8 cellular contexts compared by ENCODE assay signal in genomic region chr6:42142118-42142835, GRCh38. TPM values are rescaled to one million over a fixed set of nuclear protein-coding genes. Genes with fewer than 3 reads are reported as not detected.
A peak's percentile ranks its signal among the peaks of the same experiment; 100 is the strongest.
DNase-seq lines count a peak whose midpoint lies in the region; ATAC-seq and TF ChIP-seq lines count a peak whose summit lies in the region.

Gene C6orf132 (minus strand): TSS chr6:42142620. CDS start chr6:42142444, 176 bp downstream.

- no peak for TF ChIP-seq CTCF in retinal pigment epithelial cell (conservative IDR thresholded peaks at IDR 0.05; ENCODE audit: low read depth, low read length)

- H3K9me3 Mint-ChIP-seq in activated CD4-positive, alpha-beta T cell treated with anti-CD3 and anti-CD28 coated beads, Interleukin-2, amount 10 ng/mL, durations not matched to agents 24 days and 14 days = no peaks in the 10 kb centered on the region
- no peaks in the 10 kb centered on the region for H3K9me3 Mint-ChIP-seq in activated CD8-positive, alpha-beta T cell treated with anti-CD3 and anti-CD28 coated beads, Interleukin-2, amount 10 ng/mL, durations not matched to agents 7 days and 5 days (ENCODE audit: insufficient read depth)

- POLR2A ChIA-PET in activated CD8-positive, alpha-beta T cell treated with anti-CD3 and anti-CD28 coated beads, Interleukin-2, amount 10 ng/mL, durations not matched to agents 7 days and 5 days (lab: Charles Lee) = no interaction called here

- intact Hi-C loops in activated CD4-positive, alpha-beta T cell treated with anti-CD3 and anti-CD28 coated beads, Interleukin-2, amount 10 ng/mL, durations not matched to agents 24 days and 14 days (cut with micrococcal nuclease) = no loop called here
- intact Hi-C loops in left cardiac atrium (cut with DNase I) = no loop called here

- H3K27ac Mint-ChIP-seq in activated CD4-positive, alpha-beta T cell treated with anti-CD3 and anti-CD28 coated beads, Interleukin-2, amount 10 ng/mL, durations not matched to agents 24 days and 14 days = peak within 1 kb of the TSS; percentile 35
- no peak within 1 kb of the TSS for H3K27ac Mint-ChIP-seq in activated CD8-positive, alpha-beta T cell treated with anti-CD3 and anti-CD28 coated beads, Interleukin-2, amount 10 ng/mL, durations not matched to agents 7 days and 5 days

- peak within 1 kb of the TSS; percentile 20 for H3K4me3 Mint-ChIP-seq in activated CD4-positive, alpha-beta T cell treated with anti-CD3 and anti-CD28 coated beads, Interleukin-2, amount 10 ng/mL, durations not matched to agents 24 days and 14 days
- no peak within 1 kb of the TSS for H3K4me3 Mint-ChIP-seq in activated CD8-positive, alpha-beta T cell treated with anti-CD3 and anti-CD28 coated beads, Interleukin-2, amount 10 ng/mL, durations not matched to agents 7 days and 5 days

- peak; percentile 49 for ATAC-seq in activated CD8-positive, alpha-beta T cell treated with anti-CD3 and anti-CD28 coated beads, Interleukin-2, amount 10 ng/mL, durations not matched to agents 7 days and 5 days
- ATAC-seq in left cardiac atrium = peak; percentile 82 to 85

- no peaks in the 10 kb centered on the region for H3K36me3 Mint-ChIP-seq in activated CD4-positive, alpha-beta T cell treated with anti-CD3 and anti-CD28 coated beads, Interleukin-2, amount 10 ng/mL, durations not matched to agents 24 days and 14 days (ENCODE audit: low read depth)
- H3K36me3 Mint-ChIP-seq in activated CD8-positive, alpha-beta T cell treated with anti-CD3 and anti-CD28 coated beads, Interleukin-2, amount 10 ng/mL, durations not matched to agents 7 days and 5 days (ENCODE audit: low read depth) = no peaks in the 10 kb centered on the region

- H3K4me3 ChIP-seq in retinal pigment epithelial cell (ENCODE audit: low read length) = peak within 1 kb of the TSS; percentile 77

- DNase-seq in activated CD4-positive, alpha-beta T cell treated with anti-CD3 and anti-CD28 coated beads, Interleukin-2, amount 10 ng/mL, durations not matched to agents 24 days and 14 days = no peak
- no peak for DNase-seq in activated CD4-positive, alpha-beta T cell treated with anti-CD3 and anti-CD28 coated beads for 4 hours
- no peak for DNase-seq in activated CD8-positive, alpha-beta T cell treated with anti-CD3 and anti-CD28 coated beads, Interleukin-2, amount 10 ng/mL, durations not matched to agents 7 days and 5 days
- DNase-seq in left cardiac atrium = peak; percentile 42
- DNase-seq in retinal pigment epithelial cell (ENCODE audit: low read depth) = no peak
- DNase-seq in COR-L47 (lab: John Stamatoyannopoulos, UW) = no peak
- no peak for DNase-seq in NCI-H2227 treated with DMSO at 0.1 percent for 48 hours (lab: John Stamatoyannopoulos, UW)
- DNase-seq in superior temporal gyrus (ENCODE audit: extremely low spot score) = no peak

- H3K27me3 Mint-ChIP-seq in activated CD4-positive, alpha-beta T cell treated with anti-CD3 and anti-CD28 coated beads, Interleukin-2, amount 10 ng/mL, durations not matched to agents 24 days and 14 days = peaks cover 44% of the 10 kb centered on the region
- peaks cover 32% of the 10 kb centered on the region for H3K27me3 Mint-ChIP-seq in activated CD8-positive, alpha-beta T cell treated with anti-CD3 and anti-CD28 coated beads, Interleukin-2, amount 10 ng/mL, durations not matched to agents 7 days and 5 days (ENCODE audit: low read depth)

- CTCF ChIA-PET in activated CD8-positive, alpha-beta T cell treated with anti-CD3 and anti-CD28 coated beads, Interleukin-2, amount 10 ng/mL, durations not matched to agents 7 days and 5 days (lab: Charles Lee) = interaction anchor here (1.0 kb wide), 1 partner anchor 406 kb away, joined by 3 read pairs; no protein-coding TSS in a partner anchor

- peaks cover 3% of the 10 kb centered on the region for H3K4me1 Mint-ChIP-seq in activated CD4-positive, alpha-beta T cell treated with anti-CD3 and anti-CD28 coated beads, Interleukin-2, amount 10 ng/mL, durations not matched to agents 24 days and 14 days
- peaks cover 4% of the 10 kb centered on the region for H3K4me1 Mint-ChIP-seq in activated CD8-positive, alpha-beta T cell treated with anti-CD3 and anti-CD28 coated beads, Interleukin-2, amount 10 ng/mL, durations not matched to agents 7 days and 5 days (ENCODE audit: low read depth)

RNA-seq across cellular contexts. Expression of gene C6orf132, which starts in this region (rescaled TPM):
- total RNA-seq in activated CD4-positive, alpha-beta T cell treated with anti-CD3 and anti-CD28 coated beads, Interleukin-2, amount 10 ng/mL, durations not matched to agents 24 days and 14 days = 0.21 and 0.40 TPM in 2 replicates
- total RNA-seq in activated CD8-positive, alpha-beta T cell treated with anti-CD3 and anti-CD28 coated beads, Interleukin-2, amount 10 ng/mL, durations not matched to agents 7 days and 5 days = under 1 TPM in 1 of 2 experiments, not detected in 1; 0.03 TPM
- 1 to 10 TPM; 1.5 to 2.6 TPM for total RNA-seq in left cardiac atrium

Comparison
In these comparisons a context has a peak if more than half of its experiments do, and no peak if none do; other contexts are left out.
1. Peak in ATAC-seq in activated CD8-positive, alpha-beta T cell treated with anti-CD3 and anti-CD28 coated beads, Interleukin-2, amount 10 ng/mL, durations not matched to agents 7 days and 5 days; RNA of the gene not detected or under 1 TPM.